In genomic region chr3:136366289-136366688, GRCh38 we compare ENCODE assay signal across 12 cellular contexts.
A peak's percentile ranks its signal among the peaks of the same experiment; 100 is the strongest.
DNase-seq lines count a peak whose midpoint lies in the region; ATAC-seq, FAIRE-seq and TF ChIP-seq lines count a peak whose summit lies in the region.
"Had no signal": no experiment of that assay in that cellular context is flagged by ENCODE, and none has a peak within 500 bp of the region (broad histone marks: within the 10 kb centered on the region; RNA-seq: fewer than 3 reads in every experiment).

No MANE protein-coding gene starts in this region.

- TF ChIP-seq CTCF in D721Med (IDR thresholded peaks at IDR 0.05; ENCODE audit: insufficient read depth, missing control alignments) = no peak
- no peak for TF ChIP-seq CTCF in MM.1S (IDR thresholded peaks at IDR 0.05; ENCODE audit: low read length)
- TF ChIP-seq CTCF in foreskin keratinocyte (conservative IDR thresholded peaks at IDR 0.05) = no peak
- TF ChIP-seq CTCF in spleen (IDR thresholded peaks at IDR 0.05 in 8 of 11, conservative IDR thresholded peaks at IDR 0.05 in 3 of 11) = no peak

- no peaks in the 10 kb centered on the region for H3K9me2 ChIP-seq in MM.1S (replicated peaks; ENCODE audit: insufficient read depth, low read length)

- no peaks in the 10 kb centered on the region for H4K20me1 ChIP-seq in MM.1S (ENCODE audit: insufficient read depth, low read length)

- DNase-seq in D721Med (ENCODE audit: insufficient read length, low spot score) (no peak), MM.1S (no peak), adipocyte (ENCODE audit: low read depth) (peak; percentile 72), foreskin keratinocyte (peak; percentile 21 to 52), spleen (no peak)
- DNase-seq in activated naive CD8-positive, alpha-beta T cell treated with anti-CD3 and anti-CD28 coated beads, Interleukin-2, amount 50 U/mL, for 24 hours = no peak
- DNase-seq: activated gamma-delta T cell, BE2C, Right ventricle myocardium superior, substantia nigra had no signal

- H3K27me3 Mint-ChIP-seq in activated naive CD8-positive, alpha-beta T cell treated with anti-CD3 and anti-CD28 coated beads, Interleukin-2, amount 50 U/mL, for 24 hours = no peaks in the 10 kb centered on the region

- no peak overlapping the region for H3K4me3 ChIP-seq in MM.1S (ENCODE audit: low read length)
- no peak overlapping the region for H3K4me3 ChIP-seq in adipocyte (ENCODE audit: low read length)
- H3K4me3 ChIP-seq in spleen = no peak overlapping the region

- no peak overlapping the region for H2AFZ ChIP-seq in MM.1S (ENCODE audit: low read length)

- H3K27ac Mint-ChIP-seq in activated naive CD8-positive, alpha-beta T cell treated with anti-CD3 and anti-CD28 coated beads, Interleukin-2, amount 50 U/mL, for 24 hours = no peak overlapping the region
- H3K27ac Mint-ChIP-seq: T-helper 1 cell treated with Interleukin-12 subunit alpha and Interleukin-12 subunit beta and Interleukin-4 antibody, amounts not matched to agents 30 μg/mL and 1 μg/mL, for 36 hours had no signal

- no peaks in the 10 kb centered on the region for H3K4me1 Mint-ChIP-seq in activated naive CD8-positive, alpha-beta T cell treated with anti-CD3 and anti-CD28 coated beads, Interleukin-2, amount 50 U/mL, for 24 hours

- H3K4me3 Mint-ChIP-seq in activated naive CD8-positive, alpha-beta T cell treated with anti-CD3 and anti-CD28 coated beads, Interleukin-2, amount 50 U/mL, for 24 hours = no peak overlapping the region
- H3K4me3 Mint-ChIP-seq: T-helper 1 cell treated with Interleukin-12 subunit alpha and Interleukin-12 subunit beta and Interleukin-4 antibody, amounts not matched to agents 30 μg/mL and 1 μg/mL, for 36 hours had no signal

- H3K4me1 ChIP-seq in MM.1S (ENCODE audit: low read length) (peaks cover 31% of the 10 kb centered on the region), adipocyte (ENCODE audit: control insufficient read depth, insufficient read depth, low read length) (peaks cover 11% of the 10 kb centered on the region), foreskin keratinocyte (no peaks in the 10 kb centered on the region), spleen (no peaks in the 10 kb centered on the region)
- H3K4me1 ChIP-seq: BE2C had no signal

- no peak for ATAC-seq in foreskin keratinocyte
- no peak for ATAC-seq in activated naive CD8-positive, alpha-beta T cell treated with anti-CD3 and anti-CD28 coated beads, Interleukin-2, amount 50 U/mL, for 24 hours
- ATAC-seq in HG03571 (IDR thresholded peaks at IDR 0.05; ENCODE audit: unreplicated experiment) = no peak

- H3K79me2 ChIP-seq in MM.1S (ENCODE audit: low read length) = no peaks in the 10 kb centered on the region

- H3K27ac ChIP-seq in MM.1S (ENCODE audit: low read length) = peak overlapping the region; percentile 36; the same call in 1 of the 2 replicates
- no peak overlapping the region for H3K27ac ChIP-seq in foreskin keratinocyte
- H3K27ac ChIP-seq in spleen = no peak overlapping the region

- no peaks in the 10 kb centered on the region for H3K9me3 Mint-ChIP-seq in activated naive CD8-positive, alpha-beta T cell treated with anti-CD3 and anti-CD28 coated beads, Interleukin-2, amount 50 U/mL, for 24 hours
- H3K9me3 Mint-ChIP-seq: T-helper 1 cell treated with Interleukin-12 subunit alpha and Interleukin-12 subunit beta and Interleukin-4 antibody, amounts not matched to agents 30 μg/mL and 1 μg/mL, for 36 hours had no signal

- H3K36me3 ChIP-seq in MM.1S (replicated peaks; ENCODE audit: insufficient read depth, low read length) (0 out of 2 replicates have a peak, but pooled peaks cover 3% of the 10 kb centered on the region), adipocyte (ENCODE audit: control insufficient read depth, insufficient read depth, low read length, severe bottlenecking) (peaks cover 9% of the 10 kb centered on the region), spleen (peaks cover 3 to 67% (median 10%) of the 10 kb centered on the region in 6 donors)
- H3K36me3 ChIP-seq: BE2C had no signal

- peak overlapping the region; percentile 44 for H3K4me2 ChIP-seq in MM.1S (ENCODE audit: low read depth, low read length)

- H3K9ac ChIP-seq in MM.1S (ENCODE audit: low read length) (no peak overlapping the region), adipocyte (ENCODE audit: low read length) (no peak overlapping the region)

- peaks cover 15% of the 10 kb centered on the region for H3K36me3 Mint-ChIP-seq in activated naive CD8-positive, alpha-beta T cell treated with anti-CD3 and anti-CD28 coated beads, Interleukin-2, amount 50 U/mL, for 24 hours (ENCODE audit: low read depth)

- no peaks in the 10 kb centered on the region for H3K27me3 ChIP-seq in MM.1S (replicated peaks; ENCODE audit: insufficient read depth, low read length)
- H3K27me3 ChIP-seq in adipocyte (replicated peaks; ENCODE audit: control insufficient read depth, insufficient read depth, low read length) = no peaks in the 10 kb centered on the region
- no peaks in the 10 kb centered on the region for H3K27me3 ChIP-seq in foreskin keratinocyte
- H3K27me3 ChIP-seq in spleen (replicated peaks in 1 of 7) = no peaks in the 10 kb centered on the region
- H3K27me3 ChIP-seq: BE2C had no signal

- H3F3A ChIP-seq in MM.1S (ENCODE audit: insufficient read depth, low read length) = peaks cover 15% of the 10 kb centered on the region

- peak; percentile 92 for FAIRE-seq in D721Med (lab: Jason Lieb, UNC)

- TF ChIP-seq POLR2A in spleen (IDR thresholded peaks at IDR 0.05) = no peak

- no peaks in the 10 kb centered on the region for H3K9me3 ChIP-seq in MM.1S (replicated peaks; ENCODE audit: insufficient read depth, low read length)
- H3K9me3 ChIP-seq in adipocyte (ENCODE audit: control insufficient read depth, low read length) = no peaks in the 10 kb centered on the region
- H3K9me3 ChIP-seq in spleen = no peaks in the 10 kb centered on the region
- H3K9me3 ChIP-seq: BE2C had no signal

- intact Hi-C loops in spleen (cut with DNase I; ENCODE audit: low total_unique reads) = no loop called here

Comparison
In these comparisons a context has a peak if more than half of its experiments do, and no peak if none do; other contexts are left out.
1. DNase-seq: peak in adipocyte (single experiment) and foreskin keratinocyte (2 of 2); none in D721Med (single experiment), MM.1S (single experiment), spleen (single experiment) and activated naive CD8-positive, alpha-beta T cell treated with anti-CD3 and anti-CD28 coated beads, Interleukin-2, amount 50 U/mL, for 24 hours (single experiment).